In the genomic region with DNA sequence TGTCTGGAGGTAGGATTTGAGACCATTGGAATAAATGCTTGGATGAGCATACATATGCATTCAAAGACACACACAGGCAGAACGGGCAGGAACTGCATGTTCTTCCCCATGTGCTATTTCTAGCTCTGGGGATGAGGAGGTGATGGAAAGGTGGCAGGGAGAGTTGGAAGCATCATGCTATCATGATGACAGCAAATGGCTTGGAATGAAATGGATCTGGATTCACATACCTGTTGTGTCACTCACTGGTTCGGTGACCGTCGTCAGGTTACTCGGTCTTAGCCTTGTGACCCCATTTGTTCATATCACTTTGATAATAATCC, we compare ENCODE assay signal across 21 cellular contexts.
DNase-seq lines count a peak whose midpoint lies in the region; ATAC-seq, FAIRE-seq and TF ChIP-seq lines count a peak whose summit lies in the region.
"Had no signal": no experiment of that assay in that cellular context is flagged by ENCODE, and none has a peak within 500 bp of the region (broad histone marks: within the 10 kb centered on the region; RNA-seq: fewer than 3 reads in every experiment).

No MANE protein-coding gene starts in this region.

- H2BK15ac ChIP-seq in H1 (ENCODE audit: low read length) = no peak overlapping the region

- TF ChIP-seq RAD21 in H1 (IDR thresholded peaks at IDR 0.05 in 1 of 2, conservative IDR thresholded peaks at IDR 0.05 in 1 of 2; ENCODE audit: low read depth in 2 of 2, low read length in 2 of 2) = no peak

- H3K27ac Mint-ChIP-seq in GM23338 (no peak overlapping the region), nephron (peak overlapping the region in 2 of 3 experiments; percentile 13 to 36)
- H3K27ac Mint-ChIP-seq: B cell, CD14-positive monocyte, H9, HFFc6 had no signal

- POLR2A ChIA-PET in H1 (lab: Charles Lee; ENCODE audit: partially characterized antibody) = no interaction called here

- H3K9me3 ChIP-seq in H1 (ENCODE audit: insufficient read depth in 2 of 2, low read depth in 1 of 2, low read length in 1 of 2) = no peaks in the 10 kb centered on the region
- H3K9me3 ChIP-seq in gastrocnemius medialis = no peaks in the 10 kb centered on the region
- H3K9me3 ChIP-seq: SK-N-SH had no signal

- H4K5ac ChIP-seq in H1 (ENCODE audit: insufficient read length, low read depth, low read length) = no peak overlapping the region

- H3K9me3 Mint-ChIP-seq in GM23338 (no peaks in the 10 kb centered on the region; the same call in 2 of the 3 replicates), nephron (no peaks in the 10 kb centered on the region)
- H3K9me3 Mint-ChIP-seq: H9, HFFc6 had no signal

- H4K20me1 ChIP-seq in GM23338 (replicated peaks; ENCODE audit: insufficient read depth) (no peaks in the 10 kb centered on the region), H1 (replicated peaks in 1 of 2; ENCODE audit: control insufficient read depth in 1 of 2, insufficient read depth in 2 of 2, low read length in 2 of 2) (no peaks in the 10 kb centered on the region)

- H3K18ac ChIP-seq in H1 (ENCODE audit: extremely low read depth, low read length) = no peak overlapping the region

- no peak overlapping the region for H3K9ac ChIP-seq in H1 (replicated peaks in 1 of 4; ENCODE audit: extremely low read depth in 1 of 4, low read depth in 3 of 4, low read length in 3 of 4)
- H3K9ac ChIP-seq: SK-N-SH had no signal

- TF ChIP-seq CTCF in GM23338 (conservative IDR thresholded peaks at IDR 0.05; ENCODE audit: low read depth in 2 of 2) = no peak
- no peak for TF ChIP-seq CTCF in H1 (IDR thresholded peaks at IDR 0.05; ENCODE audit: control extremely low read depth in 1 of 3, insufficient read depth in 1 of 3, low read depth in 1 of 3, low read length in 3 of 3)
- no peak for TF ChIP-seq CTCF in nephron (IDR thresholded peaks at IDR 0.05; ENCODE audit: unreplicated experiment in 3 of 3)
- no peak for TF ChIP-seq CTCF in gastrocnemius medialis (IDR thresholded peaks at IDR 0.05 in 4 of 5, conservative IDR thresholded peaks at IDR 0.05 in 1 of 5)

- H2BK120ac ChIP-seq in H1 (replicated peaks; ENCODE audit: low read depth, low read length) = no peak overlapping the region

- intact Hi-C loops in gastrocnemius medialis (cut with DNase I; ENCODE audit: low total_unique reads) = no loop called here

- no peaks in the 10 kb centered on the region for H3K9me2 ChIP-seq in GM23338 (ENCODE audit: insufficient read depth)
- H3K9me2 ChIP-seq: SK-N-SH had no signal

- DNase-seq in GM23338 (ENCODE audit: low spot score) (no peak), H1 (ENCODE audit: low read depth in 1 of 2, low spot score in 2 of 2) (no peak), gastrocnemius medialis (peak in 1 of 2 donors; percentile 42), AG20443 (ENCODE audit: low spot score) (no peak)
- DNase-seq: GDM1; H9; HFFc6; KBM-7; MM.1S; NCI-H226; NK-92 treated with Interleukin-12 subunit alpha and Interleukin-12 subunit beta, amount 100 ng/mL, for 24 hours; SIG-M5; SK-N-SH had no signal

- FAIRE-seq in H1 (lab: Jason Lieb, UNC) = no peak
- FAIRE-seq: D721Med, GM18507 had no signal

- no peak overlapping the region; the same call in 1 of the 2 replicates for H4K8ac ChIP-seq in H1 (ENCODE audit: extremely low read depth, insufficient read depth, low read length)

- H3K4me1 ChIP-seq in GM23338 (ENCODE audit: insufficient read depth) (peaks cover 19% of the 10 kb centered on the region), H1 (replicated peaks in 1 of 4; ENCODE audit: control insufficient read depth in 3 of 4, insufficient read depth in 4 of 4, low read length in 3 of 4) (peaks cover 0 to 10% (median 5%) of the 10 kb centered on the region in 4 experiments; a peak in 5 of 7 replicates), gastrocnemius medialis (peaks cover 0 to 16% of the 10 kb centered on the region in 2 donors)

- H3K56ac ChIP-seq in H1 (replicated peaks; ENCODE audit: insufficient read length, low read depth, low read length) = no peak overlapping the region

- H3K4me1 Mint-ChIP-seq in GM23338 (peaks cover 33% of the 10 kb centered on the region), nephron (peaks cover 51% of the 10 kb centered on the region)
- H3K4me1 Mint-ChIP-seq: B cell, CD14-positive monocyte had no signal

- H2AK5ac ChIP-seq in H1 (ENCODE audit: low read depth, low read length) = no peak overlapping the region

- H3K27me3 Mint-ChIP-seq in GM23338 (ENCODE audit: insufficient read depth, low read depth, poor library complexity) (peaks cover 6% of the 10 kb centered on the region), nephron (ENCODE audit: low read depth) (no peaks in the 10 kb centered on the region)
- H3K27me3 Mint-ChIP-seq: B cell had no signal

- no peak for TF ChIP-seq POLR2A in H1 (IDR thresholded peaks at IDR 0.05; ENCODE audit: control extremely low read depth in 1 of 2, low read depth in 2 of 2, low read length in 2 of 2)
- TF ChIP-seq POLR2A in gastrocnemius medialis (IDR thresholded peaks at IDR 0.05) = no peak

- no peaks in the 10 kb centered on the region for H3K36me3 Mint-ChIP-seq in GM23338 (ENCODE audit: low read depth)
- no peaks in the 10 kb centered on the region for H3K36me3 Mint-ChIP-seq in nephron (ENCODE audit: low read depth)
- H3K36me3 Mint-ChIP-seq: CD14-positive monocyte had no signal

- H3K79me2 ChIP-seq in GM23338 (replicated peaks; ENCODE audit: insufficient read depth) (no peaks in the 10 kb centered on the region), H1 (ENCODE audit: control insufficient read depth in 1 of 2, insufficient read depth in 2 of 2, low read length in 2 of 2) (no peaks in the 10 kb centered on the region)

- H3K79me1 ChIP-seq in H1 (ENCODE audit: low read depth, low read length) = no peaks in the 10 kb centered on the region

- H3K4ac ChIP-seq in H1 (replicated peaks; ENCODE audit: insufficient read length, low read depth, low read length) = no peak overlapping the region

- H3K27me3 ChIP-seq in GM23338 (ENCODE audit: insufficient read depth) = no peaks in the 10 kb centered on the region
- H3K27me3 ChIP-seq in H1 (replicated peaks in 1 of 4; ENCODE audit: control insufficient read depth in 3 of 4, extremely low read depth in 1 of 4, insufficient read depth in 3 of 4, low read length in 3 of 4) = no peaks in the 10 kb centered on the region; a peak in 1 of 7 replicates
- no peaks in the 10 kb centered on the region for H3K27me3 ChIP-seq in gastrocnemius medialis

- H2BK20ac ChIP-seq in H1 (ENCODE audit: low read length) = no peak overlapping the region; the same call in 1 of the 2 replicates

- in situ Hi-C loops in gastrocnemius medialis (cut with MboI; ENCODE audit: low sequenced_read_pairs in 4 of 4) = no loop called here

- H3K4me3 Mint-ChIP-seq in GM23338 (no peak overlapping the region), nephron (no peak overlapping the region)
- H3K4me3 Mint-ChIP-seq: B cell, H9, HFFc6 had no signal

- peak overlapping the region; percentile 45 for H4K91ac ChIP-seq in H1 (replicated peaks; ENCODE audit: insufficient read length, low read length)

- H2BK5ac ChIP-seq in H1 (ENCODE audit: low read depth, low read length) = 0 out of 2 replicates have a peak overlapping the region, but pooled peaks have one; percentile 3

- H3K4me2 ChIP-seq in GM23338 (no peak overlapping the region), H1 (ENCODE audit: insufficient read depth in 1 of 2, low read depth in 2 of 2, low read length in 2 of 2) (no peak overlapping the region)
- H3K4me2 ChIP-seq: SK-N-SH had no signal

- 95% methylated on average over 5 of the region's 5 CpGs; no CpG with 5 or more reads in 1 of the 2 experiments for WGBS in H1 (ENCODE audit: extremely low coverage in 1 of 2, insufficient coverage in 1 of 2, insufficient read length in 1 of 2, insufficient replicate concordance in 2 of 2, low coverage in 1 of 2, low lambda C conversion rate in 2 of 2, missing lambda C conversion rate in 1 of 2), 2 experiments

- peak overlapping the region; percentile 64; the same call in 1 of the 2 replicates for H2AFZ ChIP-seq in GM23338
- H2AFZ ChIP-seq in H1 (ENCODE audit: low read length) = 0 out of 2 replicates have a peak overlapping the region, but pooled peaks have one; percentile 71

- no peaks in the 10 kb centered on the region for H3K23me2 ChIP-seq in H1 (ENCODE audit: low read depth, low read length)

- ATAC-seq in GM23338 (no peak), gastrocnemius medialis (peak; percentile 86 to 87), HG02798 (IDR thresholded peaks at IDR 0.05; ENCODE audit: poor library complexity, unreplicated experiment) (no peak), GM21423 (IDR thresholded peaks at IDR 0.05; ENCODE audit: unreplicated experiment) (no peak)
- ATAC-seq: Panc1 had no signal

- H3K36me3 ChIP-seq in GM23338 (ENCODE audit: insufficient read depth) = no peaks in the 10 kb centered on the region
- no peaks in the 10 kb centered on the region for H3K36me3 ChIP-seq in H1 (ENCODE audit: control insufficient read depth in 2 of 4, insufficient read depth in 4 of 4, low read length in 3 of 4)
- H3K36me3 ChIP-seq in gastrocnemius medialis = no peaks in the 10 kb centered on the region

- H2BK12ac ChIP-seq in H1 (ENCODE audit: low read depth, low read length) = 0 out of 2 replicates have a peak overlapping the region, but pooled peaks have one; percentile 3

- H3K23ac ChIP-seq in H1 (ENCODE audit: insufficient read length) = no peak overlapping the region

- no peak for TF ChIP-seq EP300 in H1 (IDR thresholded peaks at IDR 0.05; ENCODE audit: borderline replicate concordance in 1 of 2, low read depth in 2 of 2, low read length in 2 of 2)

- H3F3A ChIP-seq in GM23338 (replicated peaks; ENCODE audit: low read depth) = no peaks in the 10 kb centered on the region

- no peak overlapping the region for H3K14ac ChIP-seq in H1 (ENCODE audit: insufficient read length)

- H3K4me3 ChIP-seq in GM23338 (no peak overlapping the region), H1 (ENCODE audit: extremely low read depth in 1 of 4, insufficient read depth in 2 of 4, low read depth in 3 of 4, low read length in 4 of 4) (no peak overlapping the region), gastrocnemius medialis (no peak overlapping the region)

- no peak overlapping the region for H3K27ac ChIP-seq in GM23338 (ENCODE audit: low read depth)
- H3K27ac ChIP-seq in H1 (ENCODE audit: low read depth, low read length) = no peak overlapping the region
- peak overlapping the region in 2 of 4 donors; percentile 49 to 81 for H3K27ac ChIP-seq in gastrocnemius medialis

- CTCF ChIA-PET in H1 (lab: Charles Lee; ENCODE audit: partially characterized antibody) = no interaction called here

TF ChIP-seq in H1, 55 proteins besides CTCF, POLR2A, EP300 and RAD21 (continues in another document):
- TF ChIP-seq SIN3A (conservative IDR thresholded peaks at IDR 0.05 in 1 of 2, IDR thresholded peaks at IDR 0.05 in 1 of 2; ENCODE audit: low read depth in 1 of 2, low read length in 2 of 2) = no peak
- no peak for TF ChIP-seq NRF1 (IDR thresholded peaks at IDR 0.05; ENCODE audit: low read depth, low read length)
- TF ChIP-seq MAFK (IDR thresholded peaks at IDR 0.05; ENCODE audit: low read depth, low read length) = no peak
- TF ChIP-seq CEBPB (IDR thresholded peaks at IDR 0.05; ENCODE audit: low read depth, low read length) = no peak
- TF ChIP-seq KDM5A (IDR thresholded peaks at IDR 0.05; ENCODE audit: low read length) = no peak
- no peak for TF ChIP-seq RNF2 (IDR thresholded peaks at IDR 0.05; ENCODE audit: borderline replicate concordance, low read depth, low read length, missing control alignments, poor library complexity, severe bottlenecking)
- TF ChIP-seq POU5F1 (IDR thresholded peaks at IDR 0.05; ENCODE audit: low read depth, low read length) = no peak
- no peak for TF ChIP-seq SP2 (IDR thresholded peaks at IDR 0.05; ENCODE audit: low read length)

Comparison
In these comparisons a context has a peak if more than half of its experiments do, and no peak if none do; other contexts are left out.
1. ATAC-seq: peak in gastrocnemius medialis (2 of 2); none in GM23338 (single experiment), HG02798 (single experiment) and GM21423 (single experiment).